Comparison of ENCODE assay signal across 8 cellular contexts in genomic region chr16:15907863-15908478, GRCh38. TPM values are rescaled to one million over a fixed set of nuclear protein-coding genes. Genes with fewer than 3 reads are reported as not detected.
DNase-seq lines count a peak whose midpoint lies in the region; ATAC-seq and TF ChIP-seq lines count a peak whose summit lies in the region.

No MANE protein-coding gene starts in this region.

- H3K4me3 Mint-ChIP-seq in central memory CD8-positive, alpha-beta T cell, result no peak overlapping the region
- H3K4me3 Mint-ChIP-seq in glutamatergic neuron (ENCODE audit: unreplicated experiment), result no peak overlapping the region

- H3K36me3 Mint-ChIP-seq in central memory CD8-positive, alpha-beta T cell (ENCODE audit: insufficient read depth), result peaks cover 2% of the 10 kb centered on the region
- H3K36me3 Mint-ChIP-seq in glutamatergic neuron (ENCODE audit: unreplicated experiment), result no peaks in the 10 kb centered on the region

- TF ChIP-seq CTCF in glutamatergic neuron (IDR thresholded peaks at IDR 0.05; ENCODE audit: partially characterized antibody, unreplicated experiment), result no peak

- H3K27ac Mint-ChIP-seq in central memory CD8-positive, alpha-beta T cell (ENCODE audit: low read depth), result no peak overlapping the region
- H3K27ac Mint-ChIP-seq in glutamatergic neuron (ENCODE audit: unreplicated experiment), result no peak overlapping the region

- H3K4me1 Mint-ChIP-seq in central memory CD8-positive, alpha-beta T cell, result no peaks in the 10 kb centered on the region
- H3K4me1 Mint-ChIP-seq in glutamatergic neuron (ENCODE audit: low read depth, unreplicated experiment), result no peaks in the 10 kb centered on the region

- DNase-seq in activated CD4-positive, CD25-positive, alpha-beta regulatory T cell treated with anti-CD3 and anti-CD28 coated beads, Interleukin-2, amount 50 U/mL, for 16 hours (ENCODE audit: low read depth, low spot score), result peak; percentile 4
- DNase-seq in activated CD4-positive, CD25-positive, alpha-beta regulatory T cell (lab: John Stamatoyannopoulos, UW), result no peak
- DNase-seq in HPDE6-E6E7 (ENCODE audit: extremely low spot score) (peak; percentile 21), RPMI8226 (peak; percentile 81), glutamatergic neuron (no peak)
- peak in 1 of 2 donors; percentile 11 for DNase-seq in central memory CD8-positive, alpha-beta T cell (ENCODE audit: low spot score in 2 of 2)
- peak; percentile 61 for DNase-seq in stimulated activated CD4-positive, alpha-beta T cell treated with anti-CD3 and anti-CD28 coated beads, Interleukin-1b, Interleukin-23, amount 100 ng/mL, for 48 hours

- no peaks in the 10 kb centered on the region for H3K9me3 Mint-ChIP-seq in central memory CD8-positive, alpha-beta T cell
- peaks cover 4% of the 10 kb centered on the region for H3K9me3 Mint-ChIP-seq in glutamatergic neuron (ENCODE audit: unreplicated experiment)

- peak; percentile 99 for ATAC-seq in GM21723 (IDR thresholded peaks at IDR 0.05; ENCODE audit: unreplicated experiment)
- peak; percentile 81 for ATAC-seq in central memory CD8-positive, alpha-beta T cell (replicated peaks; ENCODE audit: extremely low read depth, poor library complexity, severe bottlenecking)

- H3K27me3 Mint-ChIP-seq in central memory CD8-positive, alpha-beta T cell, result no peaks in the 10 kb centered on the region
- peaks cover 2% of the 10 kb centered on the region for H3K27me3 Mint-ChIP-seq in glutamatergic neuron (ENCODE audit: unreplicated experiment)

RNA-seq across cellular contexts. Expression of gene CEP20, which starts 19.6 kb away (rescaled TPM):
- 20.3 TPM for total RNA-seq in glutamatergic neuron (ENCODE audit: unreplicated experiment)

RNA-seq across cellular contexts. Expression of gene ABCC1, which starts 41.4 kb away (rescaled TPM):
- 29.9 TPM for total RNA-seq in glutamatergic neuron (ENCODE audit: unreplicated experiment)

RNA-seq across cellular contexts. Expression of gene MYH11, which starts 51.1 kb away (rescaled TPM):
- total RNA-seq in glutamatergic neuron (ENCODE audit: unreplicated experiment), result 0.10 TPM

Comparison
In these comparisons a context has a peak if more than half of its experiments do, and no peak if none do; other contexts are left out.
1. DNase-seq: peak in activated CD4-positive, CD25-positive, alpha-beta regulatory T cell treated with anti-CD3 and anti-CD28 coated beads, Interleukin-2, amount 50 U/mL, for 16 hours (single experiment), HPDE6-E6E7 (single experiment), RPMI8226 (single experiment) and stimulated activated CD4-positive, alpha-beta T cell treated with anti-CD3 and anti-CD28 coated beads, Interleukin-1b, Interleukin-23, amount 100 ng/mL, for 48 hours (single experiment); none in activated CD4-positive, CD25-positive, alpha-beta regulatory T cell (0 of 4) and glutamatergic neuron (single experiment).